In the genomic region with DNA sequence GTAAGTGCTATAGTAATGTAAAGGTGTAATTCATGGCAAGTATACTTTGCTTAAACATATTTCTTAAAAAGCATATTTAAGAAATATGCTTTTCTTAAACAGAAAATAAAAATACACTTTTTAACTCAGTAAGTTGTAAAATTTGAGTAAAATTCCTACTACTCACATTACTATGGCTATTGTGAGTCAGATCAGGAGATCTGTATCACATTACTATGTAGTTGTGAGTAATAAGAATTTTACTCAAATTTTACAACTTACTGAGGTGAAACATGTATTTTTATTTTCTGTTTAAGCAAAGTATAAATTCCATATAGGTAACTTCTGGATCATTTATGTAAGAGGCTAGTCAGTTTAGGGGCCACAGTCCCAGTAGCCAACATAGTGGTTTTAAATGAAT, we compare ENCODE assay signal across 2 cellular contexts.
A peak's percentile ranks its signal among the peaks of the same experiment; 100 is the strongest.
TF ChIP-seq lines count a peak whose summit lies in the region.

No MANE protein-coding gene starts in this region.

TF ChIP-seq in SK-N-SH, 30 proteins besides CTCF, POLR2A, EP300 and RAD21:
- TF ChIP-seq MAX (IDR thresholded peaks at IDR 0.05; ENCODE audit: low read depth), result no peak
- TF ChIP-seq NRF1 (IDR thresholded peaks at IDR 0.05; ENCODE audit: low read depth, low read length), result no peak
- no peak for TF ChIP-seq MEF2A (IDR thresholded peaks at IDR 0.05; ENCODE audit: borderline replicate concordance, low read depth)
- 0 out of 2 replicates have a peak, but pooled peaks have one; percentile 16 for TF ChIP-seq TCF12 (IDR thresholded peaks at IDR 0.05)
- peak; percentile 21; the same call in 1 of the 2 replicates for TF ChIP-seq JUND (IDR thresholded peaks at IDR 0.05)
- TF ChIP-seq TEAD4 (IDR thresholded peaks at IDR 0.05; ENCODE audit: borderline replicate concordance, insufficient read depth), result no peak
- TF ChIP-seq FOXJ3 (CRISPR knock-in tag; IDR thresholded peaks at IDR 0.05), result no peak
- no peak for TF ChIP-seq CHD2 (IDR thresholded peaks at IDR 0.05; ENCODE audit: low read length, partially characterized antibody)
- TF ChIP-seq, protein P1, sequence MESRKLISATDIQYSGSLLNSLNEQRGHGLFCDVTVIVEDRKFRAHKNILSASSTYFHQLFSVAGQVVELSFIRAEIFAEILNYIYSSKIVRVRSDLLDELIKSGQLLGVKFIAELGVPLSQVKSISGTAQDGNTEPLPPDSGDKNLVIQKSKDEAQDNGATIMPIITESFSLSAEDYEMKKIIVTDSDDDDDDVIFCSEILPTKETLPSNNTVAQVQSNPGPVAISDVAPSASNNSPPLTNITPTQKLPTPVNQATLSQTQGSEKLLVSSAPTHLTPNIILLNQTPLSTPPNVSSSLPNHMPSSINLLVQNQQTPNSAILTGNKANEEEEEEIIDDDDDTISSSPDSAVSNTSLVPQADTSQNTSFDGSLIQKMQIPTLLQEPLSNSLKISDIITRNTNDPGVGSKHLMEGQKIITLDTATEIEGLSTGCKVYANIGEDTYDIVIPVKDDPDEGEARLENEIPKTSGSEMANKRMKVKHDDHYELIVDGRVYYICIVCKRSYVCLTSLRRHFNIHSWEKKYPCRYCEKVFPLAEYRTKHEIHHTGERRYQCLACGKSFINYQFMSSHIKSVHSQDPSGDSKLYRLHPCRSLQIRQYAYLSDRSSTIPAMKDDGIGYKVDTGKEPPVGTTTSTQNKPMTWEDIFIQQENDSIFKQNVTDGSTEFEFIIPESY (IDR thresholded peaks at IDR 0.05; ENCODE audit: borderline replicate concordance, low read depth), result no peak
- peak; percentile 40; the same call in 1 of the 2 replicates for TF ChIP-seq FOSL2 (IDR thresholded peaks at IDR 0.05; ENCODE audit: borderline replicate concordance, low read depth)

TF ChIP-seq in SK-N-SH treated with all-trans-retinoic acid at 6 μM for 48 hours, 23 proteins besides CTCF, POLR2A, EP300 and RAD21:
- TF ChIP-seq ZNF8 (CRISPR knock-in tag; IDR thresholded peaks at IDR 0.05) (no peak), PATZ1 (CRISPR knock-in tag; IDR thresholded peaks at IDR 0.05; ENCODE audit: borderline replicate concordance) (no peak)
- TF ChIP-seq, protein P2, sequence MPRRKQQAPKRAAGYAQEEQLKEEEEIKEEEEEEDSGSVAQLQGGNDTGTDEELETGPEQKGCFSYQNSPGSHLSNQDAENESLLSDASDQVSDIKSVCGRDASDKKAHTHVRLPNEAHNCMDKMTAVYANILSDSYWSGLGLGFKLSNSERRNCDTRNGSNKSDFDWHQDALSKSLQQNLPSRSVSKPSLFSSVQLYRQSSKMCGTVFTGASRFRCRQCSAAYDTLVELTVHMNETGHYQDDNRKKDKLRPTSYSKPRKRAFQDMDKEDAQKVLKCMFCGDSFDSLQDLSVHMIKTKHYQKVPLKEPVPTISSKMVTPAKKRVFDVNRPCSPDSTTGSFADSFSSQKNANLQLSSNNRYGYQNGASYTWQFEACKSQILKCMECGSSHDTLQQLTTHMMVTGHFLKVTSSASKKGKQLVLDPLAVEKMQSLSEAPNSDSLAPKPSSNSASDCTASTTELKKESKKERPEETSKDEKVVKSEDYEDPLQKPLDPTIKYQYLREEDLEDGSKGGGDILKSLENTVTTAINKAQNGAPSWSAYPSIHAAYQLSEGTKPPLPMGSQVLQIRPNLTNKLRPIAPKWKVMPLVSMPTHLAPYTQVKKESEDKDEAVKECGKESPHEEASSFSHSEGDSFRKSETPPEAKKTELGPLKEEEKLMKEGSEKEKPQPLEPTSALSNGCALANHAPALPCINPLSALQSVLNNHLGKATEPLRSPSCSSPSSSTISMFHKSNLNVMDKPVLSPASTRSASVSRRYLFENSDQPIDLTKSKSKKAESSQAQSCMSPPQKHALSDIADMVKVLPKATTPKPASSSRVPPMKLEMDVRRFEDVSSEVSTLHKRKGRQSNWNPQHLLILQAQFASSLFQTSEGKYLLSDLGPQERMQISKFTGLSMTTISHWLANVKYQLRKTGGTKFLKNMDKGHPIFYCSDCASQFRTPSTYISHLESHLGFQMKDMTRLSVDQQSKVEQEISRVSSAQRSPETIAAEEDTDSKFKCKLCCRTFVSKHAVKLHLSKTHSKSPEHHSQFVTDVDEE (CRISPR knock-in tag; IDR thresholded peaks at IDR 0.05), result no peak
